ENCODE assay signal across 10 cellular contexts in the genomic region with DNA sequence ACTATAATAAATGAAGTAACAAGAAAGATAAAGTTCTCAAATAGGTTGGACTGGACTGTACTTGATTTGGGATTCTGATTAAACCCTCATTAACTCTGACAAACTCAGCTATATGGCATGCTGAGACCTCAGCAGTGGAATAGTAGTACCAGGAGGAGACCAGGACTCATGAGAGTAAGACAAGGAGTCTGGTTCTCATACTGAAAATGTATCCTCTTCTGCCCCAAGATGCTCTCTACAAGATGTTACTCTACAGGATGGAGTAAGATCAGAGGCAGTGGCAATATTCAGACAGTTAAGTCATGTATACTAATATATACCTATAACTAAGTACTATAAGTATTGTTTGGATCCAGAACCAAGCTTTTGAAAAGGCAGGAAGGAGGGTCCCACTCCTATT. TPM values are rescaled to one million over a fixed set of nuclear protein-coding genes. Genes with fewer than 3 reads are reported as not detected.
A peak's percentile ranks its signal among the peaks of the same experiment; 100 is the strongest.
DNase-seq lines count a peak whose midpoint lies in the region; ATAC-seq and TF ChIP-seq lines count a peak whose summit lies in the region.
"Had no signal": no experiment of that assay in that cellular context is flagged by ENCODE, and none has a peak within 500 bp of the region (broad histone marks: within the 10 kb centered on the region; RNA-seq: fewer than 3 reads in every experiment).

No MANE protein-coding gene starts in this region.

- H3K4me3 ChIP-seq in coronary artery (peak overlapping the region; percentile 89), skeletal muscle tissue (ENCODE audit: low read length in 3 of 3) (peak overlapping the region in 1 of 3 donors; percentile 97), gastroesophageal sphincter (no peak overlapping the region)
- H3K4me3 ChIP-seq: colonic mucosa had no signal

- no peaks in the 10 kb centered on the region for H3K27me3 Mint-ChIP-seq in activated CD8-positive, alpha-beta T cell treated with anti-CD3 and anti-CD28 coated beads for 36 hours
- H3K27me3 Mint-ChIP-seq in activated CD8-positive, alpha-beta T cell treated with anti-CD3 and anti-CD28 coated beads, Interleukin-2, amount 10 ng/mL, durations not matched to agents 7 days and 5 days (ENCODE audit: low read depth), result no peaks in the 10 kb centered on the region

- H3K36me3 ChIP-seq in skeletal muscle tissue (ENCODE audit: control insufficient read depth in 3 of 3, insufficient read depth in 3 of 3, low read length in 3 of 3) (peaks cover 0 to 19% (median 3%) of the 10 kb centered on the region in 3 donors), gastroesophageal sphincter (peaks cover 0 to 6% of the 10 kb centered on the region in 2 donors)
- H3K36me3 ChIP-seq: colonic mucosa had no signal

- peak overlapping the region in 1 of 3 donors; percentile 61 for H3K9ac ChIP-seq in skeletal muscle tissue (ENCODE audit: low read depth in 1 of 3, low read length in 3 of 3)

- no peaks in the 10 kb centered on the region for H3K9me3 ChIP-seq in skeletal muscle tissue (ENCODE audit: control insufficient read depth in 3 of 3, low read length in 3 of 3)
- no peaks in the 10 kb centered on the region for H3K9me3 ChIP-seq in gastroesophageal sphincter
- H3K9me3 ChIP-seq: colonic mucosa had no signal

- peaks cover 68% of the 10 kb centered on the region for H3K36me3 Mint-ChIP-seq in activated CD8-positive, alpha-beta T cell treated with anti-CD3 and anti-CD28 coated beads for 36 hours (ENCODE audit: low read depth)
- peaks cover 73% of the 10 kb centered on the region for H3K36me3 Mint-ChIP-seq in activated CD8-positive, alpha-beta T cell treated with anti-CD3 and anti-CD28 coated beads, Interleukin-2, amount 10 ng/mL, durations not matched to agents 7 days and 5 days (ENCODE audit: low read depth)

- peak overlapping the region; percentile 94 for H3K27ac Mint-ChIP-seq in activated CD8-positive, alpha-beta T cell treated with anti-CD3 and anti-CD28 coated beads for 36 hours
- no peak overlapping the region for H3K27ac Mint-ChIP-seq in activated CD8-positive, alpha-beta T cell treated with anti-CD3 and anti-CD28 coated beads, Interleukin-2, amount 10 ng/mL, durations not matched to agents 7 days and 5 days

- POLR2A ChIA-PET in activated CD8-positive, alpha-beta T cell treated with anti-CD3 and anti-CD28 coated beads for 36 hours (lab: Charles Lee), result interaction anchor here (1.0 to 10.8 kb wide), 9 partner anchors 9 to 83 kb away, joined by 3 to 913 read pairs (median 7); a partner anchor contains a TSS
- POLR2A ChIA-PET in activated CD8-positive, alpha-beta T cell treated with anti-CD3 and anti-CD28 coated beads, Interleukin-2, amount 10 ng/mL, durations not matched to agents 7 days and 5 days (lab: Charles Lee), result interaction anchor here (0.8 to 5.8 kb wide), 3 partner anchors 8 to 82 kb away, joined by 3 to 501 read pairs (median 72); a partner anchor contains a TSS

- H3K9me3 Mint-ChIP-seq in activated CD8-positive, alpha-beta T cell treated with anti-CD3 and anti-CD28 coated beads for 36 hours, result no peaks in the 10 kb centered on the region
- no peaks in the 10 kb centered on the region for H3K9me3 Mint-ChIP-seq in activated CD8-positive, alpha-beta T cell treated with anti-CD3 and anti-CD28 coated beads, Interleukin-2, amount 10 ng/mL, durations not matched to agents 7 days and 5 days (ENCODE audit: insufficient read depth)

- CTCF ChIA-PET in activated CD8-positive, alpha-beta T cell treated with anti-CD3 and anti-CD28 coated beads for 36 hours (lab: Charles Lee), result interaction anchor here (1.8 kb wide), 2 partner anchors 30 to 32 kb away, joined by 7 to 9 read pairs; a partner anchor contains a TSS
- CTCF ChIA-PET in activated CD8-positive, alpha-beta T cell treated with anti-CD3 and anti-CD28 coated beads, Interleukin-2, amount 10 ng/mL, durations not matched to agents 7 days and 5 days (lab: Charles Lee), result interaction anchor here (0.7 to 5.2 kb wide), 3 partner anchors 12 to 138 kb away, joined by 3 to 106 read pairs (median 3); a partner anchor contains a TSS

- TF ChIP-seq EP300 in gastroesophageal sphincter (IDR thresholded peaks at IDR 0.05), result no peak

- H3K4me1 Mint-ChIP-seq in activated CD8-positive, alpha-beta T cell treated with anti-CD3 and anti-CD28 coated beads for 36 hours (ENCODE audit: low read depth), result peaks cover 63% of the 10 kb centered on the region
- peaks cover 64% of the 10 kb centered on the region for H3K4me1 Mint-ChIP-seq in activated CD8-positive, alpha-beta T cell treated with anti-CD3 and anti-CD28 coated beads, Interleukin-2, amount 10 ng/mL, durations not matched to agents 7 days and 5 days (ENCODE audit: low read depth)

- peak overlapping the region in 1 of 2 donors; percentile 40 for H3K27ac ChIP-seq in coronary artery
- H3K27ac ChIP-seq in skeletal muscle tissue (ENCODE audit: low read depth, low read length), result peak overlapping the region; percentile 99
- no peak overlapping the region for H3K27ac ChIP-seq in gastroesophageal sphincter
- H3K27ac ChIP-seq: C4-2B, colonic mucosa had no signal

- H3K4me1 ChIP-seq in skeletal muscle tissue (ENCODE audit: control insufficient read depth in 3 of 3, insufficient read depth in 3 of 3, low read length in 3 of 3), result peaks cover 22 to 62% (median 24%) of the 10 kb centered on the region in 3 donors
- peaks cover 0 to 72% (median 4%) of the 10 kb centered on the region in 3 donors for H3K4me1 ChIP-seq in gastroesophageal sphincter

- TF ChIP-seq CTCF in activated CD8-positive, alpha-beta T cell treated with anti-CD3 and anti-CD28 coated beads for 36 hours (IDR thresholded peaks at IDR 0.05), result no peak
- TF ChIP-seq CTCF in coronary artery (IDR thresholded peaks at IDR 0.05), result no peak
- no peak for TF ChIP-seq CTCF in gastroesophageal sphincter (IDR thresholded peaks at IDR 0.05)

- TF ChIP-seq POLR2A in gastroesophageal sphincter (IDR thresholded peaks at IDR 0.05), result no peak

- H3K4me3 Mint-ChIP-seq in activated CD8-positive, alpha-beta T cell treated with anti-CD3 and anti-CD28 coated beads for 36 hours, result peak overlapping the region; percentile 94
- H3K4me3 Mint-ChIP-seq in activated CD8-positive, alpha-beta T cell treated with anti-CD3 and anti-CD28 coated beads, Interleukin-2, amount 10 ng/mL, durations not matched to agents 7 days and 5 days, result no peak overlapping the region

- DNase-seq in activated CD8-positive, alpha-beta T cell treated with anti-CD3 and anti-CD28 coated beads for 36 hours, result no peak
- no peak for DNase-seq in activated CD8-positive, alpha-beta T cell treated with anti-CD3 and anti-CD28 coated beads, Interleukin-2, amount 10 ng/mL, durations not matched to agents 7 days and 5 days
- DNase-seq in NCI-H69 (lab: John Stamatoyannopoulos, UW) (peak; percentile 26), coronary artery (ENCODE audit: low spot score) (no peak), mesenteric fat pad (ENCODE audit: low spot score) (no peak)
- DNase-seq: colonic mucosa had no signal

- intact Hi-C loops in activated CD8-positive, alpha-beta T cell treated with anti-CD3 and anti-CD28 coated beads for 36 hours (cut with micrococcal nuclease), result loop anchor here (10.0 kb wide), 2 partner anchors 50 to 210 kb away; no protein-coding TSS in a partner anchor

- no peaks in the 10 kb centered on the region for H3K27me3 ChIP-seq in skeletal muscle tissue (ENCODE audit: control insufficient read depth in 3 of 3, insufficient read depth in 3 of 3, low read length in 3 of 3)
- H3K27me3 ChIP-seq in gastroesophageal sphincter, result no peaks in the 10 kb centered on the region
- H3K27me3 ChIP-seq: colonic mucosa had no signal

- no peak for ATAC-seq in activated CD8-positive, alpha-beta T cell treated with anti-CD3 and anti-CD28 coated beads for 36 hours
- no peak for ATAC-seq in activated CD8-positive, alpha-beta T cell treated with anti-CD3 and anti-CD28 coated beads, Interleukin-2, amount 10 ng/mL, durations not matched to agents 7 days and 5 days
- ATAC-seq in HG03095 (IDR thresholded peaks at IDR 0.05; ENCODE audit: unreplicated experiment), result no peak
- no peak for ATAC-seq in gastroesophageal sphincter

RNA-seq across cellular contexts. Expression of a gene that starts 31.9 kb away (rescaled TPM):
- 100 to 1,000 TPM; 167 to 179 TPM for total RNA-seq in activated CD8-positive, alpha-beta T cell treated with anti-CD3 and anti-CD28 coated beads for 36 hours
- 100 to 1,000 TPM; 136 to 137 TPM for total RNA-seq in activated CD8-positive, alpha-beta T cell treated with anti-CD3 and anti-CD28 coated beads, Interleukin-2, amount 10 ng/mL, durations not matched to agents 7 days and 5 days
- 62.6 TPM for total RNA-seq in skeletal muscle tissue
- total RNA-seq in mesenteric fat pad, result 98.4 TPM
- total RNA-seq in gastroesophageal sphincter, result 100 to 1,000 TPM in 2 of 4 donors, 10 to 100 TPM in 2; 78.4 to 105 (median 97.9) TPM
